In genomic region chr1:24927886-24928630, GRCh38 we compare ENCODE assay signal across 9 cellular contexts. TPM values are rescaled to one million over a fixed set of nuclear protein-coding genes. Genes with fewer than 3 reads are reported as not detected.
A peak's percentile ranks its signal among the peaks of the same experiment; 100 is the strongest.
DNase-seq lines count a peak whose midpoint lies in the region; ATAC-seq, FAIRE-seq and TF ChIP-seq lines count a peak whose summit lies in the region.
"Had no signal": no experiment of that assay in that cellular context is flagged by ENCODE, and none has a peak within 500 bp of the region (broad histone marks: within the 10 kb centered on the region; RNA-seq: fewer than 3 reads in every experiment).

No MANE protein-coding gene starts in this region.

- no peak for DNase-seq in AG04449 (ENCODE audit: low read depth, low spot score)
- DNase-seq in GM18507 (ENCODE audit: extremely low spot score, insufficient read length, low read depth), result no peak
- DNase-seq in activated T-helper 1 cell treated with anti-CD3 and anti-CD28 coated beads, Interleukin-12 subunit alpha, Interleukin-12 subunit beta, Interleukin-2, Interleukin-4 antibody, amounts not matched to agents 30 ng/mL and 10 ng/mL and 1 ng/mL, durations not matched to agents 14 hours and 24 hours and 36 hours (ENCODE audit: low spot score), result no peak
- DNase-seq in left lung, result no peak
- DNase-seq in left colon, result no peak
- DNase-seq in COLO829 (ENCODE audit: low spot score), result no peak
- no peak for DNase-seq in superior temporal gyrus (ENCODE audit: extremely low spot score)
- DNase-seq: GDM1 had no signal

- CTCF ChIA-PET in AG04449 (lab: Yijun Ruan, JAX), result interaction anchor here (1.0 to 12.7 kb wide), 12 partner anchors 8 to 276 kb away, joined by 3 to 164 read pairs (median 6); no protein-coding TSS in a partner anchor

- H3K27me3 Mint-ChIP-seq in activated T-helper 1 cell treated with anti-CD3 and anti-CD28 coated beads, Interleukin-12 subunit alpha, Interleukin-12 subunit beta, Interleukin-2, Interleukin-4 antibody, amounts not matched to agents 30 ng/mL and 10 ng/mL and 1 ng/mL, durations not matched to agents 14 hours and 24 hours and 36 hours (ENCODE audit: insufficient read depth), result peaks cover 2% of the 10 kb centered on the region

- H3K27me3 ChIP-seq in left lung, result peaks cover 76 to 99% of the 10 kb centered on the region in 2 donors

- peak overlapping the region; percentile 95 for H3K4me3 Mint-ChIP-seq in activated T-helper 1 cell treated with anti-CD3 and anti-CD28 coated beads, Interleukin-12 subunit alpha, Interleukin-12 subunit beta, Interleukin-2, Interleukin-4 antibody, amounts not matched to agents 30 ng/mL and 10 ng/mL and 1 ng/mL, durations not matched to agents 14 hours and 24 hours and 36 hours

- no peaks in the 10 kb centered on the region for H3K9me3 ChIP-seq in left lung

- peaks cover 60% of the 10 kb centered on the region for H3K36me3 Mint-ChIP-seq in activated T-helper 1 cell treated with anti-CD3 and anti-CD28 coated beads, Interleukin-12 subunit alpha, Interleukin-12 subunit beta, Interleukin-2, Interleukin-4 antibody, amounts not matched to agents 30 ng/mL and 10 ng/mL and 1 ng/mL, durations not matched to agents 14 hours and 24 hours and 36 hours (ENCODE audit: low read depth)

- intact Hi-C loops in activated T-helper 1 cell treated with anti-CD3 and anti-CD28 coated beads, Interleukin-12 subunit alpha, Interleukin-12 subunit beta, Interleukin-2, Interleukin-4 antibody, amounts not matched to agents 30 ng/mL and 10 ng/mL and 1 ng/mL, durations not matched to agents 14 hours and 24 hours and 36 hours (cut with micrococcal nuclease), result loop anchor here (5.0 to 10.0 kb wide), 5 partner anchors 279 to 749 kb away; partner anchors contain the start of genes SRRM1 and SYF2
- intact Hi-C loops in left lung (cut with DNase I), result no loop called here
- intact Hi-C loops in left colon (cut with DNase I, micrococcal nuclease), result no loop called here

- no peak for TF ChIP-seq CTCF in AG04449 (IDR thresholded peaks at IDR 0.05; ENCODE audit: insufficient read depth, low read length, missing control alignments)
- no peak for TF ChIP-seq CTCF in left lung (IDR thresholded peaks at IDR 0.05)

- H3K27ac Mint-ChIP-seq in activated T-helper 1 cell treated with anti-CD3 and anti-CD28 coated beads, Interleukin-12 subunit alpha, Interleukin-12 subunit beta, Interleukin-2, Interleukin-4 antibody, amounts not matched to agents 30 ng/mL and 10 ng/mL and 1 ng/mL, durations not matched to agents 14 hours and 24 hours and 36 hours, result peak overlapping the region; percentile 92

- H3K9me3 Mint-ChIP-seq in activated T-helper 1 cell treated with anti-CD3 and anti-CD28 coated beads, Interleukin-12 subunit alpha, Interleukin-12 subunit beta, Interleukin-2, Interleukin-4 antibody, amounts not matched to agents 30 ng/mL and 10 ng/mL and 1 ng/mL, durations not matched to agents 14 hours and 24 hours and 36 hours, result no peaks in the 10 kb centered on the region

- POLR2A ChIA-PET in AG04449 (lab: Yijun Ruan, JAX), result interaction anchor here (1.7 kb wide), 1 partner anchor 13 kb away, joined by 5 read pairs; no protein-coding TSS in a partner anchor

- peak; percentile 71 for FAIRE-seq in GM18507 (lab: Jason Lieb, UNC)

- peaks cover 72% of the 10 kb centered on the region for H3K4me1 Mint-ChIP-seq in activated T-helper 1 cell treated with anti-CD3 and anti-CD28 coated beads, Interleukin-12 subunit alpha, Interleukin-12 subunit beta, Interleukin-2, Interleukin-4 antibody, amounts not matched to agents 30 ng/mL and 10 ng/mL and 1 ng/mL, durations not matched to agents 14 hours and 24 hours and 36 hours (ENCODE audit: low read depth)

- H3K4me3 ChIP-seq in AG04449 (ENCODE audit: low read depth, low read length), result peak overlapping the region; percentile 66
- peak overlapping the region; percentile 17 to 57 for H3K4me3 ChIP-seq in left lung

- ATAC-seq in left lung (no peak), left colon (no peak), GM18498 (IDR thresholded peaks at IDR 0.05; ENCODE audit: unreplicated experiment) (no peak)

- no peaks in the 10 kb centered on the region for H3K36me3 ChIP-seq in left lung

- H3K27ac ChIP-seq in left lung, result peak overlapping the region in 1 of 2 donors; percentile 81

- H3K4me1 ChIP-seq in left lung, result peaks cover 9 to 65% of the 10 kb centered on the region in 2 donors

RNA-seq across cellular contexts. Expression of gene RUNX3, which starts 2.0 kb away (rescaled TPM):
- total RNA-seq in activated T-helper 1 cell treated with anti-CD3 and anti-CD28 coated beads, Interleukin-12 subunit alpha, Interleukin-12 subunit beta, Interleukin-2, Interleukin-4 antibody, amounts not matched to agents 30 ng/mL and 10 ng/mL and 1 ng/mL, durations not matched to agents 14 hours and 24 hours and 36 hours, result 133 and 140 TPM in 2 replicates
- total RNA-seq in left lung, result 1 to 10 TPM; 2.7 to 8.7 TPM
- 1 to 10 TPM; 1.6 to 5.7 TPM for total RNA-seq in left colon

Comparison
In these comparisons a context has a peak if more than half of its experiments do, and no peak if none do; other contexts are left out.
1. RNA of gene RUNX3, which starts 2.0 kb away (total RNA-seq): 133 to 140 TPM in activated T-helper 1 cell treated with anti-CD3 and anti-CD28 coated beads, Interleukin-12 subunit alpha, Interleukin-12 subunit beta, Interleukin-2, Interleukin-4 antibody, amounts not matched to agents 30 ng/mL and 10 ng/mL and 1 ng/mL, durations not matched to agents 14 hours and 24 hours and 36 hours; 2.7 to 8.7 TPM in left lung and 1.6 to 5.7 TPM in left colon; every median in the first group is over 10 times any median in the second.